In genomic region chr12:57618966-57619433, GRCh38 we compare ENCODE assay signal across 18 cellular contexts. TPM values are rescaled to one million over a fixed set of nuclear protein-coding genes. Genes with fewer than 3 reads are reported as not detected.
DNase-seq lines count a peak whose midpoint lies in the region; ATAC-seq and TF ChIP-seq lines count a peak whose summit lies in the region.
"Had no signal": no experiment of that assay in that cellular context is flagged by ENCODE, and none has a peak within 500 bp of the region (broad histone marks: within the 10 kb centered on the region; RNA-seq: fewer than 3 reads in every experiment).

No MANE protein-coding gene starts in this region.

- H3K36me3 ChIP-seq in HUES48 (ENCODE audit: control insufficient read depth, insufficient read depth, low read length): no peaks in the 10 kb centered on the region
- H3K36me3 ChIP-seq in neural progenitor cell: no peaks in the 10 kb centered on the region
- no peaks in the 10 kb centered on the region for H3K36me3 ChIP-seq in upper lobe of left lung

- CTCF ChIA-PET in activated naive CD4-positive, alpha-beta T cell treated with anti-CD3 and anti-CD28 coated beads for 36 hours (lab: Charles Lee): interaction anchor here (0.5 to 4.2 kb wide), 6 partner anchors 8 to 160 kb away, joined by 3 to 101 read pairs (median 4); partner anchors contain the start of genes ARHGEF25 and GLI1

- peak overlapping the region; percentile 79 for H3K4me2 ChIP-seq in neural progenitor cell

- H4K20me1 ChIP-seq in neural progenitor cell (ENCODE audit: low read depth): peaks cover 42% of the 10 kb centered on the region

- H3K9me3 Mint-ChIP-seq in activated naive CD4-positive, alpha-beta T cell treated with anti-CD3 and anti-CD28 coated beads for 36 hours: no peaks in the 10 kb centered on the region
- no peaks in the 10 kb centered on the region for H3K9me3 Mint-ChIP-seq in activated naive CD4-positive, alpha-beta T cell treated with anti-CD3 and anti-CD28 coated beads, Interleukin-2, amount 50 U/mL, for 72 hours
- H3K9me3 Mint-ChIP-seq in glutamatergic neuron (ENCODE audit: unreplicated experiment): peaks cover 16% of the 10 kb centered on the region
- no peaks in the 10 kb centered on the region for H3K9me3 Mint-ChIP-seq in neural progenitor cell
- H3K9me3 Mint-ChIP-seq: stimulated activated naive CD8-positive, alpha-beta T cell treated with anti-CD3 and anti-CD28 coated beads, Interleukin-15, amount 100 ng/mL, for 72 hours had no signal

- intact Hi-C loops in activated naive CD4-positive, alpha-beta T cell treated with anti-CD3 and anti-CD28 coated beads for 36 hours (cut with micrococcal nuclease): no loop called here

- peaks cover 27% of the 10 kb centered on the region for H3K4me1 Mint-ChIP-seq in activated naive CD4-positive, alpha-beta T cell treated with anti-CD3 and anti-CD28 coated beads for 36 hours (ENCODE audit: low read depth)
- H3K4me1 Mint-ChIP-seq in glutamatergic neuron (ENCODE audit: low read depth, unreplicated experiment) (peaks cover 34% of the 10 kb centered on the region), neural progenitor cell (peaks cover 23% of the 10 kb centered on the region)

- no peaks in the 10 kb centered on the region for H3K36me3 Mint-ChIP-seq in activated naive CD4-positive, alpha-beta T cell treated with anti-CD3 and anti-CD28 coated beads for 36 hours (ENCODE audit: low read depth)
- H3K36me3 Mint-ChIP-seq in activated naive CD4-positive, alpha-beta T cell treated with anti-CD3 and anti-CD28 coated beads, Interleukin-2, amount 50 U/mL, for 72 hours: peaks cover 0 to 4% of the 10 kb centered on the region in 2 donors
- H3K36me3 Mint-ChIP-seq in glutamatergic neuron (ENCODE audit: unreplicated experiment) (peaks cover 14% of the 10 kb centered on the region), neural progenitor cell (peaks cover 35% of the 10 kb centered on the region)

- no peak for TF ChIP-seq POLR2A in upper lobe of left lung (IDR thresholded peaks at IDR 0.05)

- H3K9ac ChIP-seq in HUES48 (ENCODE audit: low read depth, low read length): no peak overlapping the region
- H3K9ac ChIP-seq in neural progenitor cell: no peak overlapping the region

- no peak for TF ChIP-seq CTCF in glutamatergic neuron (IDR thresholded peaks at IDR 0.05; ENCODE audit: partially characterized antibody, unreplicated experiment)
- TF ChIP-seq CTCF in neural progenitor cell (IDR thresholded peaks at IDR 0.05): no peak
- no peak for TF ChIP-seq CTCF in upper lobe of left lung (IDR thresholded peaks at IDR 0.05)

- H3K27ac ChIP-seq in HUES48 (ENCODE audit: low read depth, low read length) (no peak overlapping the region), neural progenitor cell (no peak overlapping the region), upper lobe of left lung (no peak overlapping the region)
- H3K27ac ChIP-seq: coronary artery, epithelial cell of prostate had no signal

- H3K27me3 Mint-ChIP-seq in activated naive CD4-positive, alpha-beta T cell treated with anti-CD3 and anti-CD28 coated beads for 36 hours (ENCODE audit: low read depth): peaks cover 68% of the 10 kb centered on the region
- H3K27me3 Mint-ChIP-seq in glutamatergic neuron (ENCODE audit: unreplicated experiment) (peaks cover 38% of the 10 kb centered on the region), neural progenitor cell (ENCODE audit: insufficient read depth, low read depth) (peaks cover 50% of the 10 kb centered on the region)

- no peak for TF ChIP-seq EP300 in upper lobe of left lung (IDR thresholded peaks at IDR 0.05)

- H3K4me1 ChIP-seq in HUES48 (ENCODE audit: control insufficient read depth, insufficient read depth, low read length) (peaks cover 18% of the 10 kb centered on the region), neural progenitor cell (peaks cover 18% of the 10 kb centered on the region), upper lobe of left lung (peaks cover 14 to 31% (median 25%) of the 10 kb centered on the region in 4 donors)

- no peak for ATAC-seq in activated naive CD4-positive, alpha-beta T cell treated with anti-CD3 and anti-CD28 coated beads, Interleukin-2, amount 50 U/mL, for 72 hours
- ATAC-seq in GM19467 (IDR thresholded peaks at IDR 0.05; ENCODE audit: unreplicated experiment) (no peak), HG03045 (IDR thresholded peaks at IDR 0.05; ENCODE audit: unreplicated experiment) (no peak), upper lobe of left lung (ENCODE audit: low FRiP score in 2 of 2) (no peak)

- H3K27ac Mint-ChIP-seq in activated naive CD4-positive, alpha-beta T cell treated with anti-CD3 and anti-CD28 coated beads for 36 hours: no peak overlapping the region
- no peak overlapping the region for H3K27ac Mint-ChIP-seq in activated naive CD4-positive, alpha-beta T cell treated with anti-CD3 and anti-CD28 coated beads, Interleukin-2, amount 50 U/mL, for 72 hours
- H3K27ac Mint-ChIP-seq in glutamatergic neuron (ENCODE audit: unreplicated experiment) (peak overlapping the region; percentile 56), neural progenitor cell (no peak overlapping the region)
- H3K27ac Mint-ChIP-seq: stimulated activated naive CD8-positive, alpha-beta T cell treated with anti-CD3 and anti-CD28 coated beads, Interleukin-15, amount 100 ng/mL, for 72 hours had no signal

- H3K79me2 ChIP-seq in neural progenitor cell (ENCODE audit: low read depth): no peaks in the 10 kb centered on the region

- H3K9me3 ChIP-seq in HUES48 (ENCODE audit: control insufficient read depth, insufficient read depth, low read length) (0 out of 2 replicates have a peak, but pooled peaks cover 3% of the 10 kb centered on the region), neural progenitor cell (ENCODE audit: low read depth) (no peaks in the 10 kb centered on the region), upper lobe of left lung (no peaks in the 10 kb centered on the region)
- H3K9me3 ChIP-seq: MG63 had no signal

- no peaks in the 10 kb centered on the region for H3F3A ChIP-seq in neural progenitor cell (ENCODE audit: low read depth)

- H3K4me3 Mint-ChIP-seq in activated naive CD4-positive, alpha-beta T cell treated with anti-CD3 and anti-CD28 coated beads for 36 hours: peak overlapping the region; percentile 32
- peak overlapping the region; percentile 59 for H3K4me3 Mint-ChIP-seq in glutamatergic neuron (ENCODE audit: unreplicated experiment)
- H3K4me3 Mint-ChIP-seq in neural progenitor cell: peak overlapping the region; percentile 56

- DNase-seq in activated naive CD4-positive, alpha-beta T cell treated with anti-CD3 and anti-CD28 coated beads for 36 hours: no peak
- DNase-seq in activated naive CD4-positive, alpha-beta T cell treated with anti-CD3 and anti-CD28 coated beads, Interleukin-2, amount 50 U/mL, for 72 hours (ENCODE audit: low spot score in 2 of 2): no peak
- DNase-seq in glutamatergic neuron (peak; percentile 36), neural progenitor cell (ENCODE audit: low spot score) (no peak), upper lobe of left lung (no peak)
- DNase-seq: activated effector memory CD4-positive, alpha-beta T cell treated with Interleukin-2 at 50 U/mL for 16 hours; DND-41; mammary epithelial cell; MG63; NCI-H1694; NCI-H226; NK-92 treated with Interleukin-12 subunit alpha and Interleukin-12 subunit beta, amount 100 ng/mL, for 24 hours had no signal

- 46 to 79% methylated on average over 16 of the region's 16 CpGs for WGBS in upper lobe of left lung, 2 donors

- H3K4me3 ChIP-seq in HUES48 (ENCODE audit: low read depth, low read length): peak overlapping the region; percentile 51
- H3K4me3 ChIP-seq in neural progenitor cell: peak overlapping the region; percentile 40
- peak overlapping the region in 1 of 4 donors; percentile 18 for H3K4me3 ChIP-seq in upper lobe of left lung
- H3K4me3 ChIP-seq: coronary artery, MG63 had no signal

- H3K27me3 ChIP-seq in HUES48 (ENCODE audit: control insufficient read depth, insufficient read depth, low read length): peaks cover 99% of the 10 kb centered on the region
- peaks cover 77% of the 10 kb centered on the region for H3K27me3 ChIP-seq in neural progenitor cell
- H3K27me3 ChIP-seq in upper lobe of left lung: peaks cover 0 to 42% (median 18%) of the 10 kb centered on the region in 4 donors
- H3K27me3 ChIP-seq: MG63 had no signal

- H2AFZ ChIP-seq in neural progenitor cell (replicated peaks): peak overlapping the region; percentile 27

RNA-seq across cellular contexts. Expression of gene ARHGEF25, which starts 7.8 kb away (rescaled TPM):
- total RNA-seq in activated naive CD4-positive, alpha-beta T cell treated with anti-CD3 and anti-CD28 coated beads for 36 hours: 1 to 10 TPM; 1.4 to 1.5 TPM
- 1 to 10 TPM in 1 of 2 donors, under 1 TPM in 1; 0.68 to 4.8 TPM for total RNA-seq in activated naive CD4-positive, alpha-beta T cell treated with anti-CD3 and anti-CD28 coated beads, Interleukin-2, amount 50 U/mL, for 72 hours
- total RNA-seq in glutamatergic neuron (ENCODE audit: unreplicated experiment) (80.2 TPM), neural progenitor cell (ENCODE audit: low replicate concordance) (17.3 and 27.3 TPM in 2 replicates), upper lobe of left lung (10 to 100 TPM in 2 of 6 donors, 1 to 10 TPM in 4; 6.6 to 78.6 (median 8.2) TPM)

RNA-seq across cellular contexts. Expression of gene B4GALNT1, which starts 14.0 kb away (rescaled TPM):
- 1 to 10 TPM; 1.4 to 1.8 TPM for total RNA-seq in activated naive CD4-positive, alpha-beta T cell treated with anti-CD3 and anti-CD28 coated beads for 36 hours
- total RNA-seq in activated naive CD4-positive, alpha-beta T cell treated with anti-CD3 and anti-CD28 coated beads, Interleukin-2, amount 50 U/mL, for 72 hours: 1 to 10 TPM; 2.6 to 3.2 TPM
- total RNA-seq in glutamatergic neuron (ENCODE audit: unreplicated experiment) (83.9 TPM), neural progenitor cell (ENCODE audit: low replicate concordance) (0.28 and 1.1 TPM in 2 replicates), upper lobe of left lung (1 to 10 TPM in 1 of 6 donors, under 1 TPM in 5; under 0.01 to 2.6 (median 0.80) TPM)

RNA-seq across cellular contexts. Expression of gene DTX3, which starts 14.4 kb away (rescaled TPM):
- total RNA-seq in activated naive CD4-positive, alpha-beta T cell treated with anti-CD3 and anti-CD28 coated beads for 36 hours: 10 to 100 TPM; 15.8 to 16.2 TPM
- total RNA-seq in activated naive CD4-positive, alpha-beta T cell treated with anti-CD3 and anti-CD28 coated beads, Interleukin-2, amount 50 U/mL, for 72 hours: 10 to 100 TPM; 14.5 to 33.5 TPM
- total RNA-seq in glutamatergic neuron (ENCODE audit: unreplicated experiment): 99.6 TPM
- total RNA-seq in neural progenitor cell (ENCODE audit: low replicate concordance): 56.4 and 67.9 TPM in 2 replicates
- 10 to 100 TPM; 12.8 to 44.0 (median 21.1) TPM for total RNA-seq in upper lobe of left lung

RNA-seq across cellular contexts. Expression of gene PIP4K2C, which starts 28.0 kb away (rescaled TPM):
- total RNA-seq in activated naive CD4-positive, alpha-beta T cell treated with anti-CD3 and anti-CD28 coated beads for 36 hours: 10 to 100 TPM; 11.8 to 12.7 TPM
- 10 to 100 TPM; 13.8 to 43.7 TPM for total RNA-seq in activated naive CD4-positive, alpha-beta T cell treated with anti-CD3 and anti-CD28 coated beads, Interleukin-2, amount 50 U/mL, for 72 hours
- total RNA-seq in glutamatergic neuron (ENCODE audit: unreplicated experiment) (27.5 TPM), neural progenitor cell (ENCODE audit: low replicate concordance) (15.5 and 23.4 TPM in 2 replicates), upper lobe of left lung (10 to 100 TPM; 13.4 to 56.7 (median 30.7) TPM)

Comparison
In these comparisons a context has a peak if more than half of its experiments do, and no peak if none do; other contexts are left out.
1. RNA of gene B4GALNT1, which starts 14.0 kb away (total RNA-seq): 83.9 TPM in glutamatergic neuron (single experiment); 2.6 to 3.2 TPM in activated naive CD4-positive, alpha-beta T cell treated with anti-CD3 and anti-CD28 coated beads, Interleukin-2, amount 50 U/mL, for 72 hours, 1.4 to 1.8 TPM in activated naive CD4-positive, alpha-beta T cell treated with anti-CD3 and anti-CD28 coated beads for 36 hours, under 0.01 to 2.6 TPM in upper lobe of left lung and 0.28 to 1.1 TPM in neural progenitor cell; every median in the first group is over 10 times any median in the second.
2. Peak in every context shown above with its lines, with median percentiles within 50 percentile points of each other: H3K4me3 Mint-ChIP-seq.